23 cellular contexts compared by ENCODE assay signal in genomic region chr2:171178993-171179392, GRCh38.
"Had no signal": no experiment of that assay in that cellular context is flagged by ENCODE, and none has a peak within 500 bp of the region (broad histone marks: within the 10 kb centered on the region; RNA-seq: fewer than 3 reads in every experiment).

No MANE protein-coding gene starts in this region.

- H3K4me3 ChIP-seq: mucosa of descending colon, suprapubic skin, tibial artery had no signal

- H3K4me1 ChIP-seq: tibial artery had no signal

- ATAC-seq: activated T-cell treated with anti-CD3 and anti-CD28 coated beads, Interleukin-2, amount 50 U/mL, for 4 hours; activated T-helper 17 cell treated with anti-CD3 and anti-CD28 coated beads, Interleukin-2, amount 50 U/mL, for 72 hours; left ventricle myocardium superior; mucosa of descending colon; natural killer cell treated with Interleukin-12 subunit alpha and Interleukin-12 subunit beta and Interleukin-15 and Interleukin-18, amount 100 ng/mL, for 72 hours; right cardiac atrium; stimulated activated naive B cell treated with anti-CD40 and anti-IgM and Interleukin-4, amounts not matched to agents 10 μg/mL and 1 μg/mL and 100 μg/mL, for 72 hours; WTC11 had no signal

- H3K27ac ChIP-seq: brain microvascular endothelial cell, epithelial cell of prostate, suprapubic skin, tibial artery had no signal

- DNase-seq: activated CD4-positive, alpha-beta memory T cell treated with anti-CD3 and anti-CD28 coated beads, Interleukin-2, amount 10 ng/mL, durations not matched to agents 7 days and 5 days; activated CD4-positive, alpha-beta T cell treated with anti-CD3 and anti-CD28 coated beads for 1 hour; activated CD4-positive, alpha-beta T cell treated with anti-CD3 and anti-CD28 coated beads, Interleukin-2, amount 10 ng/mL, durations not matched to agents 7 days and 5 days; activated gamma-delta T cell treated with Interleukin-2 at 50 U/mL for 16 hours; activated naive CD4-positive, alpha-beta T cell treated with anti-CD3 and anti-CD28 coated beads, Interleukin-2, amount 50 U/mL, for 16 hours; activated T-cell treated with anti-CD3 and anti-CD28 coated beads, Interleukin-2, amount 50 U/mL, for 4 hours; amniotic stem cell; brain microvascular endothelial cell; cortex of kidney; endodermal cell; left ventricle myocardium superior; mucosa of descending colon; posterior cingulate gyrus; right cardiac atrium; stimulated activated CD4-positive, alpha-beta T cell treated with anti-CD3 and anti-CD28 coated beads, Interleukin-15, amount 100 ng/mL, for 24 hours; stimulated activated CD4-positive, alpha-beta T cell treated with anti-CD3 and anti-CD28 coated beads, Interleukin-2, amount 100 ng/mL, for 24 hours; stimulated activated naive B cell treated with anti-CD40 and anti-IgM and Interleukin-4, amounts not matched to agents 10 μg/mL and 1 μg/mL and 100 μg/mL, for 72 hours; tibial artery had no signal

- H3K4me1 Mint-ChIP-seq: activated CD4-positive, alpha-beta T cell treated with anti-CD3 and anti-CD28 coated beads, Interleukin-2, amount 10 ng/mL, durations not matched to agents 7 days and 5 days; activated T-helper 17 cell treated with anti-CD3 and anti-CD28 coated beads, Interleukin-2, amount 50 U/mL, for 72 hours had no signal

- H3K36me3 ChIP-seq: brain microvascular endothelial cell, suprapubic skin, tibial artery had no signal

- H3K9me3 Mint-ChIP-seq: activated CD4-positive, alpha-beta T cell treated with anti-CD3 and anti-CD28 coated beads, Interleukin-2, amount 10 ng/mL, durations not matched to agents 7 days and 5 days; activated T-cell treated with anti-CD3 and anti-CD28 coated beads, Interleukin-2, amount 50 U/mL, for 4 hours; activated T-helper 17 cell treated with anti-CD3 and anti-CD28 coated beads, Interleukin-2, amount 50 U/mL, for 72 hours; endodermal cell; natural killer cell treated with Interleukin-12 subunit alpha and Interleukin-12 subunit beta and Interleukin-15 and Interleukin-18, amount 100 ng/mL, for 72 hours; WTC11 had no signal

- H3K4me3 Mint-ChIP-seq: activated CD4-positive, alpha-beta memory T cell treated with anti-CD3 and anti-CD28 coated beads, Interleukin-2, amount 10 ng/mL, durations not matched to agents 7 days and 5 days; activated CD4-positive, alpha-beta T cell treated with anti-CD3 and anti-CD28 coated beads, Interleukin-2, amount 10 ng/mL, durations not matched to agents 7 days and 5 days; activated T-cell treated with anti-CD3 and anti-CD28 coated beads, Interleukin-2, amount 50 U/mL, for 4 hours; activated T-helper 17 cell treated with anti-CD3 and anti-CD28 coated beads, Interleukin-2, amount 50 U/mL, for 72 hours; endodermal cell; natural killer cell treated with Interleukin-12 subunit alpha and Interleukin-12 subunit beta and Interleukin-15 and Interleukin-18, amount 100 ng/mL, for 72 hours; stimulated activated naive B cell treated with anti-CD40 and anti-IgM and Interleukin-4, amounts not matched to agents 10 μg/mL and 1 μg/mL and 100 μg/mL, for 72 hours; WTC11 had no signal

- H3K27ac Mint-ChIP-seq: activated CD4-positive, alpha-beta memory T cell treated with anti-CD3 and anti-CD28 coated beads, Interleukin-2, amount 10 ng/mL, durations not matched to agents 7 days and 5 days; activated CD4-positive, alpha-beta T cell treated with anti-CD3 and anti-CD28 coated beads, Interleukin-2, amount 10 ng/mL, durations not matched to agents 7 days and 5 days; activated T-helper 17 cell treated with anti-CD3 and anti-CD28 coated beads, Interleukin-2, amount 50 U/mL, for 72 hours; endodermal cell; natural killer cell treated with Interleukin-12 subunit alpha and Interleukin-12 subunit beta and Interleukin-15 and Interleukin-18, amount 100 ng/mL, for 72 hours; WTC11 had no signal

- H3K36me3 Mint-ChIP-seq: natural killer cell treated with Interleukin-12 subunit alpha and Interleukin-12 subunit beta and Interleukin-15 and Interleukin-18, amount 100 ng/mL, for 72 hours; stimulated activated naive B cell treated with anti-CD40 and anti-IgM and Interleukin-4, amounts not matched to agents 10 μg/mL and 1 μg/mL and 100 μg/mL, for 72 hours; WTC11 had no signal

- H3K27me3 ChIP-seq: brain microvascular endothelial cell, suprapubic skin, tibial artery had no signal

- H3K27me3 Mint-ChIP-seq: activated CD4-positive, alpha-beta T cell treated with anti-CD3 and anti-CD28 coated beads, Interleukin-2, amount 10 ng/mL, durations not matched to agents 7 days and 5 days; activated T-helper 17 cell treated with anti-CD3 and anti-CD28 coated beads, Interleukin-2, amount 50 U/mL, for 72 hours; stimulated activated naive B cell treated with anti-CD40 and anti-IgM and Interleukin-4, amounts not matched to agents 10 μg/mL and 1 μg/mL and 100 μg/mL, for 72 hours had no signal

- H3K9me3 ChIP-seq: mucosa of descending colon, suprapubic skin, tibial artery had no signal
